20 cellular contexts compared by ENCODE assay signal in genomic region chr2:40886660-40887059, GRCh38.
DNase-seq lines count a peak whose midpoint lies in the region; ATAC-seq, FAIRE-seq and TF ChIP-seq lines count a peak whose summit lies in the region.
"Had no signal": no experiment of that assay in that cellular context is flagged by ENCODE, and none has a peak within 500 bp of the region (broad histone marks: within the 10 kb centered on the region; RNA-seq: fewer than 3 reads in every experiment).

No MANE protein-coding gene starts in this region.

- intact Hi-C loops in kidney (cut with DNase I) = no loop called here

- H3K9me3 ChIP-seq in H9 (ENCODE audit: control insufficient read depth, low read depth, low read length) (peaks cover 12% of the 10 kb centered on the region), HUES64 (ENCODE audit: insufficient read depth, low read depth, low read length) (peaks cover 19% of the 10 kb centered on the region), kidney (ENCODE audit: control insufficient read depth in 1 of 2, low read length in 2 of 2) (no peaks in the 10 kb centered on the region)
- H3K9me3 ChIP-seq: Caco-2 had no signal

- H2BK20ac ChIP-seq in H9 (ENCODE audit: low read depth, low read length, poor library complexity, severe bottlenecking) = no peak overlapping the region

- H3K4me1 ChIP-seq in H9 (ENCODE audit: insufficient read depth, low read length) (no peaks in the 10 kb centered on the region), HUES64 (ENCODE audit: insufficient read depth, low read length) (no peaks in the 10 kb centered on the region), kidney (ENCODE audit: control insufficient read depth in 1 of 2, insufficient read depth in 1 of 2, low read depth in 1 of 2, low read length in 2 of 2) (no peaks in the 10 kb centered on the region)
- H3K4me1 ChIP-seq: Caco-2 had no signal

- no peak overlapping the region for H3K4me3 ChIP-seq in HUES64 (ENCODE audit: low read length)
- H3K4me3 ChIP-seq in kidney (ENCODE audit: low read length in 2 of 2) = no peak overlapping the region

- no peak for FAIRE-seq in kidney (lab: Jason Lieb, UNC)
- FAIRE-seq: A204.1, D721Med, G401.6, GM12891, GM18507, HTR-8/SVneo had no signal

- WGBS in H9 (ENCODE audit: extremely low coverage, insufficient read length, low lambda C conversion rate) = no CpG with 5 or more reads among the region's 1 CpG
- no CpG with 5 or more reads among the region's 1 CpG for WGBS in HUES64

- H3K79me1 ChIP-seq in H9 (ENCODE audit: insufficient read depth, low read depth, low read length, poor library complexity, severe bottlenecking) = no peaks in the 10 kb centered on the region

- H3K18ac ChIP-seq in H9 (ENCODE audit: insufficient read length, low read depth, low read length) = no peak overlapping the region

- H3K14ac ChIP-seq in H9 (ENCODE audit: insufficient read depth, low read length) = no peak overlapping the region

- CTCF ChIA-PET in WTC11 (lab: Charles Lee) = no interaction called here

- H2AK5ac ChIP-seq in H9 (ENCODE audit: insufficient read length, low read length) = no peak overlapping the region

- no peak overlapping the region for H4K8ac ChIP-seq in H9 (replicated peaks; ENCODE audit: insufficient read length, low read depth, low read length)

- H3K9ac ChIP-seq in H9 (ENCODE audit: extremely low read depth, insufficient read length, low read length) = no peak overlapping the region
- no peak overlapping the region for H3K9ac ChIP-seq in HUES64 (ENCODE audit: low read depth, low read length)
- H3K9ac ChIP-seq in kidney (ENCODE audit: low read length in 2 of 2) = no peak overlapping the region
- H3K9ac ChIP-seq: KMS-11 had no signal

- no peak overlapping the region for H3K27ac ChIP-seq in H9 (ENCODE audit: insufficient read length, low read depth, low read length)
- peak overlapping the region; percentile 48; the same call in 1 of the 2 replicates for H3K27ac ChIP-seq in HUES64 (ENCODE audit: low read depth, low read length)
- H3K27ac ChIP-seq in kidney (ENCODE audit: low read depth in 2 of 2, low read length in 2 of 2) = no peak overlapping the region
- H3K27ac ChIP-seq: C4-2B, KMS-11 had no signal

- H3K4me3 Mint-ChIP-seq in H9 (no peak overlapping the region), WTC11 (no peak overlapping the region)
- H3K4me3 Mint-ChIP-seq: CD4-positive, alpha-beta T cell had no signal

- H3K36me3 ChIP-seq in HUES64 (ENCODE audit: insufficient read depth, low read length) = no peaks in the 10 kb centered on the region
- H3K36me3 ChIP-seq in kidney (ENCODE audit: control insufficient read depth in 1 of 2, insufficient read depth in 2 of 2, low read length in 2 of 2) = no peaks in the 10 kb centered on the region

- TF ChIP-seq CTCF in H9 (conservative IDR thresholded peaks at IDR 0.05) (no peak), WTC11 (IDR thresholded peaks at IDR 0.05) (no peak), kidney (IDR thresholded peaks at IDR 0.05; ENCODE audit: borderline replicate concordance, extremely low read depth, insufficient read depth) (no peak)

- H2BK5ac ChIP-seq in H9 (ENCODE audit: insufficient read length, low read length) = no peak overlapping the region

- H4K20me1 ChIP-seq in H9 (ENCODE audit: control insufficient read depth, insufficient read depth, insufficient read length) = no peaks in the 10 kb centered on the region

- no peak overlapping the region for H2AFZ ChIP-seq in H9 (ENCODE audit: low read length)

- H3T11ph ChIP-seq in H9 (ENCODE audit: low read length) = no peak overlapping the region

- H3K36me3 Mint-ChIP-seq in H9 (ENCODE audit: insufficient read depth in 1 of 3, low read depth in 3 of 3) (peaks cover 12 to 20% (median 13%) of the 10 kb centered on the region in 3 experiments), WTC11 (peaks cover 34% of the 10 kb centered on the region)

- H3K23me2 ChIP-seq in H9 (ENCODE audit: insufficient read length, low read depth, low read length, poor library complexity, severe bottlenecking) = no peaks in the 10 kb centered on the region

- no peak overlapping the region for H3K23ac ChIP-seq in H9 (ENCODE audit: insufficient read length, low read depth, low read length)

- H3K9me3 Mint-ChIP-seq in H9 = peaks cover 19 to 23% of the 10 kb centered on the region in 2 experiments
- H3K9me3 Mint-ChIP-seq in WTC11 = peaks cover 63% of the 10 kb centered on the region

- H2BK15ac ChIP-seq in H9 (ENCODE audit: low read depth, low read length) = no peak overlapping the region

- H3K27me3 Mint-ChIP-seq in H9 (ENCODE audit: low read depth) (no peaks in the 10 kb centered on the region; the same call in 1 of the 2 replicates), WTC11 (ENCODE audit: low read depth) (no peaks in the 10 kb centered on the region; the same call in 1 of the 2 replicates)
- H3K27me3 Mint-ChIP-seq: CD4-positive, alpha-beta T cell had no signal

- no peak overlapping the region for H3K56ac ChIP-seq in H9 (ENCODE audit: insufficient read length, low read depth, low read length)

- no peak overlapping the region for H4K91ac ChIP-seq in H9 (ENCODE audit: insufficient read length, low read depth, low read length)

- ATAC-seq in WTC11 = peak; percentile 20; the same call in 1 of the 2 replicates

- POLR2A ChIA-PET in WTC11 (lab: Charles Lee) = no interaction called here

- H3K27ac Mint-ChIP-seq in H9 = peak overlapping the region; percentile 15 to 90 (median 54); a peak in 4 of 7 replicates
- peak overlapping the region; percentile 79; the same call in 1 of the 2 replicates for H3K27ac Mint-ChIP-seq in WTC11
- H3K27ac Mint-ChIP-seq: CD4-positive, alpha-beta T cell had no signal

- H3K4me1 Mint-ChIP-seq in H9 (peaks cover 4 to 8% of the 10 kb centered on the region in 2 experiments; a peak in 2 of 4 replicates), WTC11 (peaks cover 8% of the 10 kb centered on the region)

- H2BK120ac ChIP-seq in H9 (ENCODE audit: low read depth, low read length, poor library complexity, severe bottlenecking) = no peak overlapping the region

- H3K27me3 ChIP-seq in H9 (ENCODE audit: insufficient read depth, low read length) (no peaks in the 10 kb centered on the region), HUES64 (ENCODE audit: insufficient read depth, low read length) (no peaks in the 10 kb centered on the region)

- H3K79me2 ChIP-seq in H9 (ENCODE audit: insufficient read depth, low read length) = no peaks in the 10 kb centered on the region

- no peak overlapping the region for H3K4ac ChIP-seq in H9 (ENCODE audit: low read depth, low read length)

- no peak overlapping the region for H2BK12ac ChIP-seq in H9 (ENCODE audit: insufficient read length, low read depth, low read length)

- no peak overlapping the region for H4K5ac ChIP-seq in H9 (ENCODE audit: insufficient read length, low read depth, low read length)

- DNase-seq in H9 (no peak), WTC11 (ENCODE audit: low spot score) (no peak), kidney (no peak), SIG-M5 (lab: John Stamatoyannopoulos, UW) (no peak), NCI-H82 treated with DMSO at 0.1 percent for 48 hours (lab: John Stamatoyannopoulos, UW; ENCODE audit: unreplicated experiment) (no peak), putamen (ENCODE audit: low spot score) (no peak)
- DNase-seq: ACHN; Caco-2; CD4-positive, alpha-beta T cell; GOT3; HCEC 1CT had no signal

- H3K4me2 ChIP-seq in H9 (ENCODE audit: insufficient read depth, insufficient read length, low read length) = no peak overlapping the region
- H3K4me2 ChIP-seq: KMS-11 had no signal

TF ChIP-seq in WTC11, 78 proteins besides CTCF, POLR2A, EP300 and RAD21:
- TF ChIP-seq CBFB (CRISPR knock-in tag; IDR thresholded peaks at IDR 0.05; ENCODE audit: low read depth) (no peak), ZNF317 (CRISPR knock-in tag; IDR thresholded peaks at IDR 0.05; ENCODE audit: borderline replicate concordance, low read depth) (no peak)
